ENCODE assay signal across 19 cellular contexts in the genomic region with DNA sequence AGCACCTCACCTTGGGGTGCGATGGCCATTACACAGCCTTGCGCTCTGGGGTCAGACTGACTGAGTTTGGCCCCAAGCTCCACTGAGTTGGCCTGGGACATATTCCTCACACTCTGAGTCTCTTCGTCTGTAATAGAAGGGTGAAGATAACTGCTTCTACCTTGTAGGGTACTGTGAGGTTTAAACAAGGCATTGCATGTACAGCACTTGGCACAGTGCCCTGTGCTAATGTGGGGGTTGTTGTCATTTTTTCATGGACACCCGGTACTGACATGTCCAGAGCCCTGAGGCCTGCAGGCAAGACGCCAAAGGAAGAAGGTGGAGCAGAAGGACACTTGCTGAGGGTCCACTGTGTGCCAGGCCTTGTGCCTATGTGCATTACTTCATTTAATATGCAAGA. TPM values are rescaled to one million over a fixed set of nuclear protein-coding genes. Genes with fewer than 3 reads are reported as not detected.
"Had no signal": no experiment of that assay in that cellular context is flagged by ENCODE, and none has a peak within 500 bp of the region (broad histone marks: within the 10 kb centered on the region; RNA-seq: fewer than 3 reads in every experiment).

No MANE protein-coding gene starts in this region.

- H3K27me3 Mint-ChIP-seq: stimulated activated naive CD8-positive, alpha-beta T cell treated with anti-CD3 and anti-CD28 coated beads, Interleukin-15, Interleukin-2, amounts not matched to agents 100 ng/mL and 50 ng/mL, for 24 hours had no signal

- H3K4me3 ChIP-seq: esophagus muscularis mucosa, psoas muscle, SJSA1, thyroid gland had no signal

- H3K27me3 ChIP-seq: thyroid gland had no signal

- H3K9me3 Mint-ChIP-seq: activated T-cell treated with anti-CD3 and anti-CD28 coated beads, Interleukin-2, amount 50 U/mL, for 4 hours; natural killer cell treated with Interleukin-12 subunit alpha and Interleukin-12 subunit beta and Interleukin-15 and Interleukin-18, amount 100 ng/mL, for 72 hours; stimulated activated naive CD8-positive, alpha-beta T cell treated with anti-CD3 and anti-CD28 coated beads, Interleukin-15, Interleukin-2, amounts not matched to agents 100 ng/mL and 50 ng/mL, for 24 hours had no signal

- DNase-seq: activated CD4-positive, alpha-beta T cell treated with anti-CD3 and anti-CD28 coated beads for 36 hours; activated naive CD4-positive, alpha-beta T cell; activated T-cell treated with anti-CD3 and anti-CD28 coated beads, Interleukin-2, amount 50 U/mL, for 4 hours; foreskin fibroblast; glutamatergic neuron; occipital lobe; psoas muscle; stimulated activated CD4-positive, alpha-beta T cell treated with anti-CD3 and anti-CD28 coated beads, Interleukin-4, amount 100 ng/mL, for 1 hour; T-helper 9 cell; thyroid gland had no signal

- FAIRE-seq: bronchial epithelial cell, colon had no signal

- H3K9me3 ChIP-seq: esophagus muscularis mucosa, psoas muscle, SJSA1, thyroid gland had no signal

- H3K27ac ChIP-seq: esophagus muscularis mucosa, psoas muscle, SJSA1, thyroid gland had no signal

- H3K27ac Mint-ChIP-seq: activated CD4-positive, alpha-beta T cell treated with anti-CD3 and anti-CD28 coated beads for 36 hours; natural killer cell treated with Interleukin-12 subunit alpha and Interleukin-12 subunit beta and Interleukin-15 and Interleukin-18, amount 100 ng/mL, for 72 hours; stimulated activated naive CD8-positive, alpha-beta T cell treated with anti-CD3 and anti-CD28 coated beads, Interleukin-15, Interleukin-2, amounts not matched to agents 100 ng/mL and 50 ng/mL, for 24 hours had no signal

- H3K4me3 Mint-ChIP-seq: activated CD4-positive, alpha-beta T cell treated with anti-CD3 and anti-CD28 coated beads for 36 hours; activated T-cell treated with anti-CD3 and anti-CD28 coated beads, Interleukin-2, amount 50 U/mL, for 4 hours; natural killer cell treated with Interleukin-12 subunit alpha and Interleukin-12 subunit beta and Interleukin-15 and Interleukin-18, amount 100 ng/mL, for 72 hours; stimulated activated naive CD8-positive, alpha-beta T cell treated with anti-CD3 and anti-CD28 coated beads, Interleukin-15, Interleukin-2, amounts not matched to agents 100 ng/mL and 50 ng/mL, for 24 hours had no signal

- H3K36me3 ChIP-seq: esophagus muscularis mucosa, SJSA1, thyroid gland had no signal

- H3K4me1 ChIP-seq: esophagus muscularis mucosa, psoas muscle, SJSA1, thyroid gland had no signal

- ATAC-seq: activated CD4-positive, alpha-beta T cell treated with anti-CD3 and anti-CD28 coated beads for 36 hours; activated T-cell treated with anti-CD3 and anti-CD28 coated beads, Interleukin-2, amount 50 U/mL, for 4 hours; left colon; natural killer cell treated with Interleukin-12 subunit alpha and Interleukin-12 subunit beta and Interleukin-15 and Interleukin-18, amount 100 ng/mL, for 72 hours; psoas muscle had no signal

- H3K36me3 Mint-ChIP-seq: natural killer cell treated with Interleukin-12 subunit alpha and Interleukin-12 subunit beta and Interleukin-15 and Interleukin-18, amount 100 ng/mL, for 72 hours had no signal

RNA-seq across cellular contexts. Expression of gene OTOG, which starts 50.7 kb away (rescaled TPM):
- total RNA-seq: activated CD4-positive, alpha-beta T cell treated with anti-CD3 and anti-CD28 coated beads for 36 hours; activated CD8-positive, alpha-beta memory T cell treated with anti-CD3 and anti-CD28 coated beads for 36 hours; activated T-cell treated with anti-CD3 and anti-CD28 coated beads, Interleukin-2, amount 50 U/mL, for 4 hours; aorta; bronchial epithelial cell; esophagus muscularis mucosa; left colon; natural killer cell treated with Interleukin-12 subunit alpha and Interleukin-12 subunit beta and Interleukin-15 and Interleukin-18, amount 100 ng/mL, for 72 hours; occipital lobe; psoas muscle; SJSA1; thyroid gland had no signal
- polyA plus RNA-seq: aorta, psoas muscle had no signal

RNA-seq across cellular contexts. Expression of gene USH1C, which starts 53.6 kb away (rescaled TPM):
- total RNA-seq: activated CD4-positive, alpha-beta T cell treated with anti-CD3 and anti-CD28 coated beads for 36 hours; activated CD8-positive, alpha-beta memory T cell treated with anti-CD3 and anti-CD28 coated beads for 36 hours; activated T-cell treated with anti-CD3 and anti-CD28 coated beads, Interleukin-2, amount 50 U/mL, for 4 hours; aorta; bronchial epithelial cell; esophagus muscularis mucosa; natural killer cell treated with Interleukin-12 subunit alpha and Interleukin-12 subunit beta and Interleukin-15 and Interleukin-18, amount 100 ng/mL, for 72 hours; psoas muscle; SJSA1 had no signal
